ENCODE assay signal across 6 cellular contexts in the genomic region with DNA sequence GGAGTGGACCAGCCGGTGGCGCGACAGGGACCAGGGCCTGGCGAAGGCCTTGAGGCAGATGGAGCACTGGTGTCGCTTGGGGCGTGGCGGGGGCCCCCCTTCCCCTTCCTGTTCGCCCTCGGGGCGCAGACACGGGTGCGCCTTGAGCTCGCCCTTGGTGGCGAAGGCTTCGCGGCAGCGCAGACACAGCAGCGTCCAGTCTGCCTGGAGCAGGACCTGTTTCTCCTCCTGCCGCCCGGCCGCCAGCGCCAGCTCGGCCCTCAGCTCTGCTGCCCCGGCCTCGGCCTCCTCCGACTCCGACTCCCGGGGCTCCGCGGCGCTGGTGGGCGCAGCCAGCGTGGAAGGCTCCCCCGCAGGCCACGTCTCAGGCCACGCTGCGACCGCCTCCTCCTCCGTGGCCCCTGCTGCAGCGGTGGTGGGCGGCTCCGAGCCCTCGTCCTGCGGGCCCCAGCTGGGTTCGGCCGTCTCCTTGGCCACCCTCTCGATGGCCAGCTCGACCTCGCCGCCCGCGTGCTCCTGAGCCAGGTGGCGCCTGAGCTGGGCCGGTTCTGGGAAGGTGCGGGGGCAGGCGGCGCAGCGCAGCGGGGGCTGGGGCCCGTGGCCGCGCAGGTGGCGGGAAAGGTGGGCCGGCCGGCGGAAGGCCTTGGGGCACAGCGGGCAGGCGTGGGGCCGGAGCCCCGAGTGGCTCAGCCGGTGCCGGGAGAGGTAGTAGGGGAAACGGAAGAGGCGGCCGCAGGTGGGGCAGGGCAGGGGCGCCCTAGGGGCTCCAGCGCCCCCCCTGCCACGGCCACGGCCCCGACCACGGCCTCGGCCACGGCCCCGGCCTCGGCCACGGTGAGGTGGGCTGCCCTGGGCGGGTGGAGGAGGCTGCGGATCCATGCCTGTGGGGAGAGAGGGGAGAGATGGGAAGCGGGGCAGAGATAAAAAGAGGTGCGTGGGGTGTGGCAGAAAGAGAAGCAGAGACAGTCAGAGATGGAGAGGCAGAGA.
DNase-seq lines count a peak whose midpoint lies in the region; TF ChIP-seq lines count a peak whose summit lies in the region.

No MANE protein-coding gene starts in this region.

- H3K27me3 ChIP-seq in brain microvascular endothelial cell (replicated peaks): no peaks in the 10 kb centered on the region
- H3K27me3 ChIP-seq in neuron (ENCODE audit: insufficient read depth, low read length): no peaks in the 10 kb centered on the region

- H3K4me1 ChIP-seq in neuron (ENCODE audit: insufficient read depth, low read length): peaks cover 3% of the 10 kb centered on the region

- H3K36me3 ChIP-seq in brain microvascular endothelial cell (replicated peaks) (peaks cover 14% of the 10 kb centered on the region), neuron (ENCODE audit: insufficient read depth, low read length) (peaks cover 17% of the 10 kb centered on the region)

- in situ Hi-C loops in brain microvascular endothelial cell (cut with HindIII; ENCODE audit: low pct_ligation_motif_present, low sequenced_read_pairs): no loop called here

- H3K4me3 ChIP-seq in HFF-Myc (replicated peaks; ENCODE audit: low read depth, low read length) (peak overlapping the region; percentile 76), brain microvascular endothelial cell (ENCODE audit: low read depth, low read length) (peak overlapping the region; percentile 94), neuron (ENCODE audit: low read length) (peak overlapping the region; percentile 96)

- TF ChIP-seq CTCF in HFF-Myc (IDR thresholded peaks at IDR 0.05; ENCODE audit: low read depth, low read length, missing control alignments) (no peak), brain microvascular endothelial cell (IDR thresholded peaks at IDR 0.05; ENCODE audit: low read depth, low read length, missing control alignments) (no peak)

- DNase-seq in HFF-Myc (ENCODE audit: extremely low read depth, low read depth) (no peak), brain microvascular endothelial cell (no peak), SW 1271 (lab: John Stamatoyannopoulos, UW) (no peak), RKO (ENCODE audit: low spot score) (no peak), NCI-H128 (lab: John Stamatoyannopoulos, UW; ENCODE audit: unreplicated experiment) (no peak)

- no peaks in the 10 kb centered on the region for H3K9me3 ChIP-seq in neuron (ENCODE audit: low read length)

- no peak overlapping the region for H3K27ac ChIP-seq in brain microvascular endothelial cell

- no peak overlapping the region for H2AFZ ChIP-seq in neuron (ENCODE audit: low read depth, low read length)
